2 cellular contexts compared by ENCODE assay signal in the genomic region with DNA sequence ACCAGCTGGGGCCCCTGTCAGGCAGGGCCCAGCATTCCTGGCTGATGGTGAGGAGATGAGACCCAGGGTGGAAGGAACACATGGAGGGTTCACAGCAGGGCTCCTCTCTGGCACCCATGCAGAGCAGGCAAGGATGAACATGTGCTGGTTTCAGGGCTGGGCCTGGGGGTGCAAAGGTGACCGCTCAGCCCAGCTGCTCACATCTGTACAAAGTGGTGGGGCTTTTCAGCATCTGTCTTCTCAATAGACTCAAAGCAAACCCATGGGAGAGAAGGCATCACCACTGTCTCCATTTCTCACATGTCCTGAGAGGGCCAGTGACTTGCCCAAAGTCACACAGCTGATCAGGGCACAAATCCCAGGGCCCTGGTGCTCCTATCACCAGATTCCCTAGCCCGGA.
TF ChIP-seq lines count a peak whose summit lies in the region.

No MANE protein-coding gene starts in this region.

TF ChIP-seq in HepG2, 621 proteins besides CTCF, POLR2A, EP300 and RAD21:
- TF ChIP-seq ISX (CRISPR knock-in tag; conservative IDR thresholded peaks at IDR 0.05), result no peak
- TF ChIP-seq ZNF768 (CRISPR knock-in tag; IDR thresholded peaks at IDR 0.05), result peak; percentile 69

TF ChIP-seq in GM23338, 12 proteins besides CTCF, POLR2A, EP300 and RAD21:
- TF ChIP-seq, protein P1, sequence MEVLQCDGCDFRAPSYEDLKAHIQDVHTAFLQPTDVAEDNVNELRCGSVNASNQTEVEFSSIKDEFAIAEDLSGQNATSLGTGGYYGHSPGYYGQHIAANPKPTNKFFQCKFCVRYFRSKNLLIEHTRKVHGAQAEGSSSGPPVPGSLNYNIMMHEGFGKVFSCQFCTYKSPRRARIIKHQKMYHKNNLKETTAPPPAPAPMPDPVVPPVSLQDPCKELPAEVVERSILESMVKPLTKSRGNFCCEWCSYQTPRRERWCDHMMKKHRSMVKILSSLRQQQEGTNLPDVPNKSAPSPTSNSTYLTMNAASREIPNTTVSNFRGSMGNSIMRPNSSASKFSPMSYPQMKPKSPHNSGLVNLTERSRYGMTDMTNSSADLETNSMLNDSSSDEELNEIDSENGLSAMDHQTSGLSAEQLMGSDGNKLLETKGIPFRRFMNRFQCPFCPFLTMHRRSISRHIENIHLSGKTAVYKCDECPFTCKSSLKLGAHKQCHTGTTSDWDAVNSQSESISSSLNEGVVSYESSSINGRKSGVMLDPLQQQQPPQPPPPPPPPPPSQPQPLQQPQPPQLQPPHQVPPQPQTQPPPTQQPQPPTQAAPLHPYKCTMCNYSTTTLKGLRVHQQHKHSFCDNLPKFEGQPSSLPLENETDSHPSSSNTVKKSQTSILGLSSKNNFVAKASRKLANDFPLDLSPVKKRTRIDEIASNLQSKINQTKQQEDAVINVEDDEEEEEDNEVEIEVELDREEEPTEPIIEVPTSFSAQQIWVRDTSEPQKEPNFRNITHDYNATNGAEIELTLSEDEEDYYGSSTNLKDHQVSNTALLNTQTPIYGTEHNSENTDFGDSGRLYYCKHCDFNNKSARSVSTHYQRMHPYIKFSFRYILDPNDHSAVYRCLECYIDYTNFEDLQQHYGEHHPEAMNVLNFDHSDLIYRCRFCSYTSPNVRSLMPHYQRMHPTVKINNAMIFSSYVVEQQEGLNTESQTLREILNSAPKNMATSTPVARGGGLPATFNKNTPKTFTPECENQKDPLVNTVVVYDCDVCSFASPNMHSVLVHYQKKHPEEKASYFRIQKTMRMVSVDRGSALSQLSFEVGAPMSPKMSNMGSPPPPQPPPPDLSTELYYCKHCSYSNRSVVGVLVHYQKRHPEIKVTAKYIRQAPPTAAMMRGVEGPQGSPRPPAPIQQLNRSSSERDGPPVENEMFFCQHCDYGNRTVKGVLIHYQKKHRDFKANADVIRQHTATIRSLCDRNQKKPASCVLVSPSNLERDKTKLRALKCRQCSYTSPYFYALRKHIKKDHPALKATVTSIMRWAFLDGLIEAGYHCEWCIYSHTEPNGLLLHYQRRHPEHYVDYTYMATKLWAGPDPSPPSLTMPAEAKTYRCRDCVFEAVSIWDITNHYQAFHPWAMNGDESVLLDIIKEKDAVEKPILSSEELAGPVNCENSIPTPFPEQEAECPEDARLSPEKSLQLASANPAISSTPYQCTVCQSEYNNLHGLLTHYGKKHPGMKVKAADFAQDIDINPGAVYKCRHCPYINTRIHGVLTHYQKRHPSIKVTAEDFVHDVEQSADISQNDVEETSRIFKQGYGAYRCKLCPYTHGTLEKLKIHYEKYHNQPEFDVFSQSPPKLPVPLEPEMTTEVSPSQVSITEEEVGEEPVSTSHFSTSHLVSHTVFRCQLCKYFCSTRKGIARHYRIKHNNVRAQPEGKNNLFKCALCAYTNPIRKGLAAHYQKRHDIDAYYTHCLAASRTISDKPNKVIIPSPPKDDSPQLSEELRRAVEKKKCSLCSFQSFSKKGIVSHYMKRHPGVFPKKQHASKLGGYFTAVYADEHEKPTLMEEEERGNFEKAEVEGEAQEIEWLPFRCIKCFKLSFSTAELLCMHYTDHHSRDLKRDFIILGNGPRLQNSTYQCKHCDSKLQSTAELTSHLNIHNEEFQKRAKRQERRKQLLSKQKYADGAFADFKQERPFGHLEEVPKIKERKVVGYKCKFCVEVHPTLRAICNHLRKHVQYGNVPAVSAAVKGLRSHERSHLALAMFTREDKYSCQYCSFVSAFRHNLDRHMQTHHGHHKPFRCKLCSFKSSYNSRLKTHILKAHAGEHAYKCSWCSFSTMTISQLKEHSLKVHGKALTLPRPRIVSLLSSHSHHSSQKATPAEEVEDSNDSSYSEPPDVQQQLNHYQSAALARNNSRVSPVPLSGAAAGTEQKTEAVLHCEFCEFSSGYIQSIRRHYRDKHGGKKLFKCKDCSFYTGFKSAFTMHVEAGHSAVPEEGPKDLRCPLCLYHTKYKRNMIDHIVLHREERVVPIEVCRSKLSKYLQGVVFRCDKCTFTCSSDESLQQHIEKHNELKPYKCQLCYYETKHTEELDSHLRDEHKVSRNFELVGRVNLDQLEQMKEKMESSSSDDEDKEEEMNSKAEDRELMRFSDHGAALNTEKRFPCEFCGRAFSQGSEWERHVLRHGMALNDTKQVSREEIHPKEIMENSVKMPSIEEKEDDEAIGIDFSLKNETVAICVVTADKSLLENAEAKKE (CRISPR knock-in tag; IDR thresholded peaks at IDR 0.05), result no peak
- TF ChIP-seq EZH2 (IDR thresholded peaks at IDR 0.05; ENCODE audit: low read depth, unreplicated experiment) (no peak), JUNB (IDR thresholded peaks at IDR 0.05; ENCODE audit: unreplicated experiment) (no peak), EZH2phosphoT487 (IDR thresholded peaks at IDR 0.05; ENCODE audit: unreplicated experiment) (no peak), ZNF114 (CRISPR knock-in tag; IDR thresholded peaks at IDR 0.05) (no peak), STAT1 (IDR thresholded peaks at IDR 0.05; ENCODE audit: unreplicated experiment) (no peak), CREB1 (CRISPR knock-in tag; IDR thresholded peaks at IDR 0.05; ENCODE audit: low read depth) (no peak), NANOG (IDR thresholded peaks at IDR 0.05; ENCODE audit: borderline replicate concordance) (no peak), POLR2AphosphoS5 (IDR thresholded peaks at IDR 0.05; ENCODE audit: low read depth) (no peak), ZNF331 (CRISPR knock-in tag; IDR thresholded peaks at IDR 0.05; ENCODE audit: low read depth) (no peak)
- TF ChIP-seq, protein P2, sequence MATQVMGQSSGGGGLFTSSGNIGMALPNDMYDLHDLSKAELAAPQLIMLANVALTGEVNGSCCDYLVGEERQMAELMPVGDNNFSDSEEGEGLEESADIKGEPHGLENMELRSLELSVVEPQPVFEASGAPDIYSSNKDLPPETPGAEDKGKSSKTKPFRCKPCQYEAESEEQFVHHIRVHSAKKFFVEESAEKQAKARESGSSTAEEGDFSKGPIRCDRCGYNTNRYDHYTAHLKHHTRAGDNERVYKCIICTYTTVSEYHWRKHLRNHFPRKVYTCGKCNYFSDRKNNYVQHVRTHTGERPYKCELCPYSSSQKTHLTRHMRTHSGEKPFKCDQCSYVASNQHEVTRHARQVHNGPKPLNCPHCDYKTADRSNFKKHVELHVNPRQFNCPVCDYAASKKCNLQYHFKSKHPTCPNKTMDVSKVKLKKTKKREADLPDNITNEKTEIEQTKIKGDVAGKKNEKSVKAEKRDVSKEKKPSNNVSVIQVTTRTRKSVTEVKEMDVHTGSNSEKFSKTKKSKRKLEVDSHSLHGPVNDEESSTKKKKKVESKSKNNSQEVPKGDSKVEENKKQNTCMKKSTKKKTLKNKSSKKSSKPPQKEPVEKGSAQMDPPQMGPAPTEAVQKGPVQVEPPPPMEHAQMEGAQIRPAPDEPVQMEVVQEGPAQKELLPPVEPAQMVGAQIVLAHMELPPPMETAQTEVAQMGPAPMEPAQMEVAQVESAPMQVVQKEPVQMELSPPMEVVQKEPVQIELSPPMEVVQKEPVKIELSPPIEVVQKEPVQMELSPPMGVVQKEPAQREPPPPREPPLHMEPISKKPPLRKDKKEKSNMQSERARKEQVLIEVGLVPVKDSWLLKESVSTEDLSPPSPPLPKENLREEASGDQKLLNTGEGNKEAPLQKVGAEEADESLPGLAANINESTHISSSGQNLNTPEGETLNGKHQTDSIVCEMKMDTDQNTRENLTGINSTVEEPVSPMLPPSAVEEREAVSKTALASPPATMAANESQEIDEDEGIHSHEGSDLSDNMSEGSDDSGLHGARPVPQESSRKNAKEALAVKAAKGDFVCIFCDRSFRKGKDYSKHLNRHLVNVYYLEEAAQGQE (IDR thresholded peaks at IDR 0.05; ENCODE audit: unreplicated experiment), result no peak
- TF ChIP-seq, protein P3, sequence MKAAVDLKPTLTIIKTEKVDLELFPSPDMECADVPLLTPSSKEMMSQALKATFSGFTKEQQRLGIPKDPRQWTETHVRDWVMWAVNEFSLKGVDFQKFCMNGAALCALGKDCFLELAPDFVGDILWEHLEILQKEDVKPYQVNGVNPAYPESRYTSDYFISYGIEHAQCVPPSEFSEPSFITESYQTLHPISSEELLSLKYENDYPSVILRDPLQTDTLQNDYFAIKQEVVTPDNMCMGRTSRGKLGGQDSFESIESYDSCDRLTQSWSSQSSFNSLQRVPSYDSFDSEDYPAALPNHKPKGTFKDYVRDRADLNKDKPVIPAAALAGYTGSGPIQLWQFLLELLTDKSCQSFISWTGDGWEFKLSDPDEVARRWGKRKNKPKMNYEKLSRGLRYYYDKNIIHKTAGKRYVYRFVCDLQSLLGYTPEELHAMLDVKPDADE (IDR thresholded peaks at IDR 0.05), result no peak
